Comparison of ENCODE assay signal across 18 cellular contexts in genomic region chr14:99664636-99665273, GRCh38. TPM values are rescaled to one million over a fixed set of nuclear protein-coding genes. Genes with fewer than 3 reads are reported as not detected.
A peak's percentile ranks its signal among the peaks of the same experiment; 100 is the strongest.
DNase-seq lines count a peak whose midpoint lies in the region; ATAC-seq and TF ChIP-seq lines count a peak whose summit lies in the region.
"Had no signal": no experiment of that assay in that cellular context is flagged by ENCODE, and none has a peak within 500 bp of the region (broad histone marks: within the 10 kb centered on the region; RNA-seq: fewer than 3 reads in every experiment).

No MANE protein-coding gene starts in this region.

- no peak for TF ChIP-seq POLR2A in sigmoid colon (IDR thresholded peaks at IDR 0.05)

- WGBS in SK-N-SH (ENCODE audit: low lambda C conversion rate) = 77% methylated on average over 12 of the region's 12 CpGs
- WGBS in hepatocyte (ENCODE audit: low lambda C conversion rate, missing lambda C conversion rate) = 65% methylated on average over 12 of the region's 12 CpGs
- 65 to 76% methylated on average over 12 of the region's 12 CpGs for WGBS in sigmoid colon, 2 donors

- H3K9me3 ChIP-seq in SK-N-SH (no peaks in the 10 kb centered on the region), hepatocyte (ENCODE audit: low read depth) (no peaks in the 10 kb centered on the region), sigmoid colon (no peaks in the 10 kb centered on the region)
- H3K9me3 ChIP-seq: SJSA1 had no signal

- H3F3A ChIP-seq in SK-N-SH (replicated peaks; ENCODE audit: insufficient read depth) = no peaks in the 10 kb centered on the region

- no peak for DNase-seq in SK-N-SH
- no peak for DNase-seq in hepatocyte (ENCODE audit: low spot score)
- DNase-seq in sigmoid colon = no peak
- DNase-seq in EL = no peak
- DNase-seq in DMS114 treated with DMSO at 0.1 percent for 48 hours (lab: John Stamatoyannopoulos, UW; ENCODE audit: unreplicated experiment) = no peak
- DNase-seq: activated CD4-positive, alpha-beta T cell treated with anti-CD3 and anti-CD28 coated beads, Interleukin-2, amount 50 U/mL, for 48 hours; activated T-cell treated with anti-CD3 and anti-CD28 coated beads, Interleukin-2, amount 50 U/mL, for 72 hours; CD4-positive, alpha-beta T cell; immature natural killer cell; midbrain; NCI-H1694 treated with DMSO at 0.1 percent for 48 hours; NCI-H510A had no signal

- no peak for TF ChIP-seq RAD21 in SK-N-SH (IDR thresholded peaks at IDR 0.05; ENCODE audit: low read length)

- H3K4me1 ChIP-seq in SK-N-SH (ENCODE audit: control insufficient read depth in 1 of 2, insufficient read depth in 2 of 2, low read depth in 1 of 2, low read length in 1 of 2) = no peaks in the 10 kb centered on the region
- H3K4me1 ChIP-seq in hepatocyte (ENCODE audit: insufficient read depth) = peaks cover 17% of the 10 kb centered on the region
- H3K4me1 ChIP-seq in sigmoid colon = peaks cover 0 to 14% (median 7%) of the 10 kb centered on the region in 4 donors

- POLR2A ChIA-PET in SK-N-SH (lab: Yijun Ruan, JAX) = no interaction called here

- H3K4me3 ChIP-seq in SK-N-SH (ENCODE audit: low read depth in 2 of 2, low read length in 1 of 2) (no peak overlapping the region), hepatocyte (no peak overlapping the region), sigmoid colon (no peak overlapping the region)
- H3K4me3 ChIP-seq: SJSA1 had no signal

- no peak for TF ChIP-seq EP300 in SK-N-SH (IDR thresholded peaks at IDR 0.05; ENCODE audit: borderline replicate concordance in 1 of 2, low read depth in 1 of 2, low read length in 1 of 2)
- TF ChIP-seq EP300 in sigmoid colon (IDR thresholded peaks at IDR 0.05) = no peak

- no peak overlapping the region for H3K9ac ChIP-seq in SK-N-SH
- H3K9ac ChIP-seq: parathyroid adenoma had no signal

- H3K79me2 ChIP-seq in SK-N-SH (ENCODE audit: insufficient read depth) (no peaks in the 10 kb centered on the region), hepatocyte (no peaks in the 10 kb centered on the region)
- H3K79me2 ChIP-seq: parathyroid adenoma had no signal

- no peak overlapping the region for H3K4me2 ChIP-seq in SK-N-SH
- H3K4me2 ChIP-seq in hepatocyte = no peak overlapping the region

- H3K27ac ChIP-seq in SK-N-SH (ENCODE audit: low read depth in 2 of 2, low read length in 1 of 2) (no peak overlapping the region), hepatocyte (peak overlapping the region; percentile 48), sigmoid colon (no peak overlapping the region)
- H3K27ac ChIP-seq: parathyroid adenoma, SJSA1 had no signal

- H3K36me3 ChIP-seq in SK-N-SH (replicated peaks in 1 of 2; ENCODE audit: control insufficient read depth in 1 of 2, insufficient read depth in 2 of 2, low read length in 1 of 2) (no peaks in the 10 kb centered on the region), hepatocyte (replicated peaks; ENCODE audit: insufficient read depth, low read depth) (no peaks in the 10 kb centered on the region), sigmoid colon (peaks cover 0 to 27% (median 1%) of the 10 kb centered on the region in 4 donors)
- H3K36me3 ChIP-seq: SJSA1 had no signal

- H3K4me3 Mint-ChIP-seq in activated T-helper 17 cell treated with anti-CD3 and anti-CD28 coated beads, Interleukin-2, amount 50 U/mL, for 72 hours = no peak overlapping the region
- H3K4me3 Mint-ChIP-seq: activated T-cell treated with anti-CD3 and anti-CD28 coated beads, Interleukin-2, amount 50 U/mL, for 72 hours; CD4-positive, alpha-beta T cell; immature natural killer cell had no signal

- H2AFZ ChIP-seq in SK-N-SH (ENCODE audit: low read depth) = no peak overlapping the region
- H2AFZ ChIP-seq in hepatocyte = no peak overlapping the region
- H2AFZ ChIP-seq: parathyroid adenoma had no signal

- no peaks in the 10 kb centered on the region for H3K36me3 Mint-ChIP-seq in activated T-helper 17 cell treated with anti-CD3 and anti-CD28 coated beads, Interleukin-2, amount 50 U/mL, for 72 hours (ENCODE audit: low read depth)
- H3K36me3 Mint-ChIP-seq: immature natural killer cell had no signal

- H3K27me3 Mint-ChIP-seq in activated T-helper 17 cell treated with anti-CD3 and anti-CD28 coated beads, Interleukin-2, amount 50 U/mL, for 72 hours = peaks cover 23% of the 10 kb centered on the region

- TF ChIP-seq CTCF in SK-N-SH (IDR thresholded peaks at IDR 0.05) (no peak), hepatocyte (IDR thresholded peaks at IDR 0.05; ENCODE audit: poor library complexity) (no peak), sigmoid colon (IDR thresholded peaks at IDR 0.05) (no peak)

- no peak overlapping the region for H3K27ac Mint-ChIP-seq in activated T-helper 17 cell treated with anti-CD3 and anti-CD28 coated beads, Interleukin-2, amount 50 U/mL, for 72 hours
- H3K27ac Mint-ChIP-seq: activated T-cell treated with anti-CD3 and anti-CD28 coated beads, Interleukin-2, amount 50 U/mL, for 72 hours; CD4-positive, alpha-beta T cell; immature natural killer cell had no signal

- H3K4me1 Mint-ChIP-seq in activated T-helper 17 cell treated with anti-CD3 and anti-CD28 coated beads, Interleukin-2, amount 50 U/mL, for 72 hours = no peaks in the 10 kb centered on the region
- H3K4me1 Mint-ChIP-seq: immature natural killer cell had no signal

- ATAC-seq in SK-N-SH treated with all-trans-retinoic acid at 6 μM for 48 hours = peak; percentile 38
- ATAC-seq in HG03066 (IDR thresholded peaks at IDR 0.05; ENCODE audit: low read depth, unreplicated experiment) = peak; percentile 68
- ATAC-seq in activated T-helper 17 cell treated with anti-CD3 and anti-CD28 coated beads, Interleukin-2, amount 50 U/mL, for 72 hours (replicated peaks) = no peak
- ATAC-seq: activated T-cell treated with anti-CD3 and anti-CD28 coated beads, Interleukin-2, amount 50 U/mL, for 72 hours had no signal

- intact Hi-C loops in sigmoid colon (cut with DNase I) = no loop called here

- H3K9me2 ChIP-seq in SK-N-SH = no peaks in the 10 kb centered on the region
- H3K9me2 ChIP-seq in hepatocyte (replicated peaks; ENCODE audit: insufficient read depth) = no peaks in the 10 kb centered on the region

- CTCF ChIA-PET in SK-N-SH (lab: Yijun Ruan, JAX) = interaction anchor here (1.0 to 1.1 kb wide), 2 partner anchors 23 to 147 kb away, joined by 3 to 4 read pairs; no protein-coding TSS in a partner anchor

- H4K20me1 ChIP-seq in SK-N-SH (ENCODE audit: insufficient read depth) (no peaks in the 10 kb centered on the region), hepatocyte (ENCODE audit: insufficient read depth, poor library complexity, severe bottlenecking) (no peaks in the 10 kb centered on the region)

- H3K9me3 Mint-ChIP-seq in activated T-helper 17 cell treated with anti-CD3 and anti-CD28 coated beads, Interleukin-2, amount 50 U/mL, for 72 hours = no peaks in the 10 kb centered on the region
- H3K9me3 Mint-ChIP-seq: activated T-cell treated with anti-CD3 and anti-CD28 coated beads, Interleukin-2, amount 50 U/mL, for 72 hours; CD4-positive, alpha-beta T cell; immature natural killer cell had no signal

- H3K27me3 ChIP-seq in SK-N-SH (ENCODE audit: insufficient read depth) (no peaks in the 10 kb centered on the region), hepatocyte (peaks cover 4% of the 10 kb centered on the region), sigmoid colon (peaks cover 0 to 3% (median 0%) of the 10 kb centered on the region in 3 donors)
- H3K27me3 ChIP-seq: SJSA1 had no signal

TF ChIP-seq in SK-N-SH treated with all-trans-retinoic acid at 6 μM for 48 hours, 23 proteins besides CTCF, POLR2A, EP300 and RAD21:
- TF ChIP-seq ISL1 (CRISPR knock-in tag; IDR thresholded peaks at IDR 0.05) = peak; percentile 29; the same call in 1 of the 2 replicates
- no peak for TF ChIP-seq ARNTL (CRISPR knock-in tag; IDR thresholded peaks at IDR 0.05; ENCODE audit: borderline replicate concordance, low read depth)

TF ChIP-seq in SK-N-SH, 30 proteins besides CTCF, POLR2A, EP300 and RAD21:
- TF ChIP-seq FOXM1 (IDR thresholded peaks at IDR 0.05; ENCODE audit: low read depth) (no peak), CHD2 (IDR thresholded peaks at IDR 0.05; ENCODE audit: low read length, partially characterized antibody) (no peak), PBX3 (IDR thresholded peaks at IDR 0.05) (no peak)
- TF ChIP-seq, protein P1, sequence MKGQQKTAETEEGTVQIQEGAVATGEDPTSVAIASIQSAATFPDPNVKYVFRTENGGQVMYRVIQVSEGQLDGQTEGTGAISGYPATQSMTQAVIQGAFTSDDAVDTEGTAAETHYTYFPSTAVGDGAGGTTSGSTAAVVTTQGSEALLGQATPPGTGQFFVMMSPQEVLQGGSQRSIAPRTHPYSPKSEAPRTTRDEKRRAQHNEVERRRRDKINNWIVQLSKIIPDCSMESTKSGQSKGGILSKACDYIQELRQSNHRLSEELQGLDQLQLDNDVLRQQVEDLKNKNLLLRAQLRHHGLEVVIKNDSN (IDR thresholded peaks at IDR 0.05; ENCODE audit: borderline replicate concordance, low read depth) = no peak

RNA-seq across cellular contexts. Expression of gene CYP46A1, which starts 19.3 kb away (rescaled TPM):
- 0.18 and 0.30 TPM in 2 replicates for polyA plus RNA-seq in SK-N-SH (2012; rRNA removed)
- polyA plus RNA-seq in SK-N-SH (2012; cell fraction: cytosol; rRNA removed) = 0.21 and 0.26 TPM in 2 replicates
- 1.1 and 1.4 TPM in 2 replicates for polyA plus RNA-seq in SK-N-SH (2012; cell fraction: nucleus; rRNA removed)
- total RNA-seq in hepatocyte = 0.12 and 0.47 TPM in 2 replicates
- 1.7 and 2.3 TPM in 2 replicates for polyA plus RNA-seq in hepatocyte
- under 1 TPM; 0.04 to 0.16 TPM for total RNA-seq in activated T-helper 17 cell treated with anti-CD3 and anti-CD28 coated beads, Interleukin-2, amount 50 U/mL, for 72 hours
- 1 to 10 TPM in 3 of 4 donors, under 1 TPM in 1; 0.36 to 2.0 (median 1.6) TPM for total RNA-seq in sigmoid colon
- polyA plus RNA-seq in sigmoid colon = under 1 TPM in 2 of 3 donors, not detected in 1; under 0.01 to 0.35 TPM
- polyA plus RNA-seq: immature natural killer cell had no signal

RNA-seq across cellular contexts. Expression of gene HHIPL1, which starts 19.8 kb away (rescaled TPM):
- polyA plus RNA-seq in SK-N-SH (2012; rRNA removed) (0.02 TPM in 2 replicates), hepatocyte (0.88 and 1.4 TPM in 2 replicates), sigmoid colon (under 1 TPM in 1 of 3 donors, not detected in 2; 0.80 TPM)
- polyA plus RNA-seq in SK-N-SH (2012; cell fraction: cytosol; rRNA removed) = 0.01 and 0.03 TPM in 2 replicates
- polyA plus RNA-seq in SK-N-SH (2012; cell fraction: nucleus; rRNA removed) = 0.01 and 0.05 TPM in 2 replicates
- total RNA-seq in hepatocyte (0.64 and 0.83 TPM in 2 replicates), sigmoid colon (10 to 100 TPM in 1 of 4 donors, 1 to 10 TPM in 3; 3.6 to 10.8 (median 7.0) TPM)
- total RNA-seq in activated T-helper 17 cell treated with anti-CD3 and anti-CD28 coated beads, Interleukin-2, amount 50 U/mL, for 72 hours = under 1 TPM in 1 of 2 donors, not detected in 1; 0.19 TPM
- total RNA-seq: A172; CD4-positive, alpha-beta T cell had no signal
- polyA plus RNA-seq: immature natural killer cell had no signal
